9 cellular contexts compared by ENCODE assay signal in the genomic region with DNA sequence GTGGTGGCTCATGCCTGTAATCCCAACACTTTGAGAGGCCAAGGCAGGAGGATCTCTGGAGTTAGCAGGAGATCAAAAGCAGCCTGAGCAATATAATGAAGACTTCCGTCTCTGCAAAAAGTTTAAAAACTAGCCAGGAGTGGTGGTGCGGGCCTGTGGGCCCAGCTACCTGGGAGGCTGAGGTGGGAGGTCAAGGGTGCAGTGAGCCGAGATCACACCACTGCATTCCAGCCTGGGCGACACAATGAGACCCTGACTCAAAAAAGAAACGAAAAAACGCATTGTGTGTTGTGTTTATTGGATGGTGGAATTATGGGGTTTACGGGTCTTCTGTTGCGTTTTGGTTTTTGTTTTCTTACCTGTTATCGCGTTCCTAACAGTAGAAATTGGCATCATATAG. TPM values are rescaled to one million over a fixed set of nuclear protein-coding genes. Genes with fewer than 3 reads are reported as not detected.
DNase-seq lines count a peak whose midpoint lies in the region; ATAC-seq and TF ChIP-seq lines count a peak whose summit lies in the region.
"Had no signal": no experiment of that assay in that cellular context is flagged by ENCODE, and none has a peak within 500 bp of the region (broad histone marks: within the 10 kb centered on the region; RNA-seq: fewer than 3 reads in every experiment).

No MANE protein-coding gene starts in this region.

- no peak for TF ChIP-seq POLR2A in esophagus squamous epithelium (IDR thresholded peaks at IDR 0.05)

- H4K8ac ChIP-seq in trophoblast cell (ENCODE audit: low read depth, low read length) = peak overlapping the region; percentile 90

- 87% methylated on average over 10 of the region's 10 CpGs for WGBS in esophagus squamous epithelium, 2 donors
- WGBS in trophoblast cell (ENCODE audit: extremely low coverage, insufficient coverage, insufficient read length) = no CpG with 5 or more reads among the region's 10 CpGs

- peak overlapping the region; percentile 60 for H2AFZ ChIP-seq in DND-41 (ENCODE audit: low read depth, low read length)
- peak overlapping the region; percentile 37 for H2AFZ ChIP-seq in trophoblast cell (ENCODE audit: insufficient read depth, low read length, poor library complexity)

- H3K4me2 ChIP-seq in DND-41 (ENCODE audit: insufficient read depth, low read length) (peak overlapping the region; percentile 74), trophoblast cell (ENCODE audit: low read length) (peak overlapping the region; percentile 51)

- intact Hi-C loops in esophagus squamous epithelium (cut with DNase I) = no loop called here

- H3K9ac ChIP-seq in DND-41 (ENCODE audit: low read depth, low read length) (peak overlapping the region; percentile 74), trophoblast cell (ENCODE audit: low read length) (no peak overlapping the region)

- TF ChIP-seq CTCF in DND-41 (IDR thresholded peaks at IDR 0.05; ENCODE audit: borderline replicate concordance, extremely low read depth, low read length, poor library complexity, severe bottlenecking) (no peak), esophagus squamous epithelium (IDR thresholded peaks at IDR 0.05) (no peak)

- H4K91ac ChIP-seq in trophoblast cell (ENCODE audit: low read depth, low read length) = no peak overlapping the region

- no peak overlapping the region for H2BK120ac ChIP-seq in trophoblast cell (ENCODE audit: insufficient read depth, low read length, poor library complexity)

- peak overlapping the region; percentile 74 to 83; a peak in 3 of 4 replicates for H3K4me3 ChIP-seq in DND-41 (ENCODE audit: low read depth in 1 of 2, low read length in 2 of 2)
- H3K4me3 ChIP-seq in SJCRH30 = peak overlapping the region; percentile 73
- peak overlapping the region; percentile 72 to 92 (median 78) for H3K4me3 ChIP-seq in esophagus squamous epithelium
- no peak overlapping the region for H3K4me3 ChIP-seq in trophoblast cell (ENCODE audit: low read depth, low read length)

- H4K12ac ChIP-seq in trophoblast cell (ENCODE audit: low read depth, low read length) = peak overlapping the region; percentile 26

- H3K23ac ChIP-seq in trophoblast cell (ENCODE audit: low read length) = no peak overlapping the region

- H3K4me1 ChIP-seq in DND-41 (ENCODE audit: insufficient read depth, low read length) (peaks cover 30% of the 10 kb centered on the region), SJCRH30 (no peaks in the 10 kb centered on the region), esophagus squamous epithelium (peaks cover 14 to 31% (median 15%) of the 10 kb centered on the region in 3 donors), trophoblast cell (ENCODE audit: control insufficient read depth in 1 of 2, insufficient read depth in 2 of 2, low read length in 2 of 2) (peaks cover 0 to 3% of the 10 kb centered on the region in 2 experiments)

- no peak for ATAC-seq in DND-41 (ENCODE audit: insufficient read depth, low read depth)
- ATAC-seq in HG03442 (IDR thresholded peaks at IDR 0.05; ENCODE audit: unreplicated experiment) = no peak
- no peak for ATAC-seq in HG03095 (IDR thresholded peaks at IDR 0.05; ENCODE audit: unreplicated experiment)

- no peak overlapping the region for H3K14ac ChIP-seq in trophoblast cell (ENCODE audit: low read length)

- no peak overlapping the region for H2BK12ac ChIP-seq in trophoblast cell (ENCODE audit: low read length)

- DNase-seq in DND-41 = no peak
- no peak for DNase-seq in SJCRH30
- DNase-seq in esophagus squamous epithelium (lab: John Stamatoyannopoulos, UW) = no peak
- no peak for DNase-seq in trophoblast cell
- DNase-seq in NCI-H2171 treated with DMSO at 0.1 percent for 48 hours (lab: John Stamatoyannopoulos, UW) = no peak
- no peak for DNase-seq in C1 segment of cervical spinal cord (lab: John Stamatoyannopoulos, UW)
- DNase-seq: NCI-H748 treated with DMSO at 0.1 percent for 48 hours had no signal

- H3K36me3 ChIP-seq in DND-41 (ENCODE audit: insufficient read depth, low read length) (peaks cover 13% of the 10 kb centered on the region), SJCRH30 (no peaks in the 10 kb centered on the region), esophagus squamous epithelium (peaks cover 0 to 18% (median under 1%) of the 10 kb centered on the region in 3 donors), trophoblast cell (ENCODE audit: control insufficient read depth in 1 of 2, insufficient read depth in 2 of 2, low read length in 2 of 2) (peaks cover 0 to 3% of the 10 kb centered on the region in 2 experiments)

- H4K20me1 ChIP-seq in DND-41 (ENCODE audit: insufficient read depth, low read length) = no peaks in the 10 kb centered on the region

- no peak overlapping the region for H2BK5ac ChIP-seq in trophoblast cell (ENCODE audit: low read depth, low read length, poor library complexity)

- H2AK5ac ChIP-seq in trophoblast cell (ENCODE audit: low read length) = peak overlapping the region; percentile 68

- H3K4ac ChIP-seq in trophoblast cell (ENCODE audit: low read depth, low read length) = no peak overlapping the region

- H3K79me1 ChIP-seq in trophoblast cell (ENCODE audit: low read length) = peaks cover 3% of the 10 kb centered on the region

- H3K18ac ChIP-seq in trophoblast cell (ENCODE audit: low read length) = no peak overlapping the region

- H3K27me3 ChIP-seq in DND-41 (ENCODE audit: insufficient read depth, low read length, poor library complexity) (no peaks in the 10 kb centered on the region), SJCRH30 (no peaks in the 10 kb centered on the region), esophagus squamous epithelium (no peaks in the 10 kb centered on the region), trophoblast cell (ENCODE audit: insufficient read depth, low read length) (no peaks in the 10 kb centered on the region)

- H3K27ac ChIP-seq in DND-41 (ENCODE audit: low read length) = peak overlapping the region; percentile 77
- H3K27ac ChIP-seq in SJCRH30 = peak overlapping the region; percentile 61
- H3K27ac ChIP-seq in esophagus squamous epithelium = peak overlapping the region; percentile 91 to 96 (median 95)
- H3K27ac ChIP-seq in trophoblast cell (ENCODE audit: low read depth, low read length) = no peak overlapping the region

- H3K9me3 ChIP-seq in DND-41 (ENCODE audit: insufficient read depth, low read length, severe bottlenecking) (no peaks in the 10 kb centered on the region), SJCRH30 (replicated peaks) (no peaks in the 10 kb centered on the region), esophagus squamous epithelium (no peaks in the 10 kb centered on the region), trophoblast cell (ENCODE audit: insufficient read depth, low read depth, low read length) (peaks cover 1% of the 10 kb centered on the region)

- peaks cover 53% of the 10 kb centered on the region for H3K79me2 ChIP-seq in DND-41 (ENCODE audit: insufficient read depth, low read length)
- H3K79me2 ChIP-seq in trophoblast cell (ENCODE audit: control insufficient read depth, insufficient read depth, low read length, poor library complexity) = peaks cover 3% of the 10 kb centered on the region

RNA-seq across cellular contexts. Expression of a gene that starts 0.9 kb away (rescaled TPM):
- total RNA-seq in SJCRH30 (2014; rRNA removed; shearing (Covaris generic)) = 36.3 and 37.1 TPM in 2 replicates
- 10 to 100 TPM; 24.6 to 38.9 (median 35.9) TPM for total RNA-seq in esophagus squamous epithelium
- 23.7 and 23.9 TPM in 2 replicates for polyA plus RNA-seq in trophoblast cell (2013)

RNA-seq across cellular contexts. Expression of a gene that starts 46.9 kb away (rescaled TPM):
- 17.5 and 23.9 TPM in 2 replicates for total RNA-seq in SJCRH30 (2014; rRNA removed; shearing (Covaris generic))
- total RNA-seq in esophagus squamous epithelium = 10 to 100 TPM; 15.5 to 35.3 (median 24.3) TPM
- polyA plus RNA-seq in trophoblast cell (2013) = 35.1 and 36.1 TPM in 2 replicates

RNA-seq across cellular contexts. Expression of a gene that starts 56.5 kb away (rescaled TPM):
- 32.4 and 36.5 TPM in 2 replicates for total RNA-seq in SJCRH30 (2014; rRNA removed; shearing (Covaris generic))
- 10 to 100 TPM; 30.3 to 50.6 (median 43.4) TPM for total RNA-seq in esophagus squamous epithelium
- polyA plus RNA-seq in trophoblast cell (2013) = 82.2 and 83.9 TPM in 2 replicates
